In genomic region chr22:44428941-44429615, GRCh38 we compare ENCODE assay signal across 21 cellular contexts.
DNase-seq lines count a peak whose midpoint lies in the region; ATAC-seq and TF ChIP-seq lines count a peak whose summit lies in the region.
"Had no signal": no experiment of that assay in that cellular context is flagged by ENCODE, and none has a peak within 500 bp of the region (broad histone marks: within the 10 kb centered on the region; RNA-seq: fewer than 3 reads in every experiment).

No MANE protein-coding gene starts in this region.

- no peaks in the 10 kb centered on the region for H3K9me2 ChIP-seq in neural cell (ENCODE audit: insufficient read depth, low read length)

- no peak overlapping the region for H2AFZ ChIP-seq in neural cell (ENCODE audit: low read depth, low read length)
- H2AFZ ChIP-seq: PC-9 had no signal

- DNase-seq in H7 = peak; percentile 56
- DNase-seq in effector memory CD8-positive, alpha-beta T cell = no peak
- peak; percentile 54 for DNase-seq in spleen
- DNase-seq in T1000 (lab: John Stamatoyannopoulos, UW) = no peak
- DNase-seq: Calu3; CD8-positive, alpha-beta T cell; Karpas-422; MG63; NCI-H1048; NCI-H1436; NCI-H1930; NCI-H226; NCI-H524 treated with DMSO at 0.1 percent for 48 hours had no signal

- H3K27ac Mint-ChIP-seq in effector memory CD8-positive, alpha-beta T cell = peak overlapping the region; percentile 2 to 77
- H3K27ac Mint-ChIP-seq: CD8-positive, alpha-beta T cell; IgD-negative memory B cell had no signal

- H3F3A ChIP-seq in neural cell (ENCODE audit: insufficient read depth, low read length, poor library complexity, severe bottlenecking) = no peaks in the 10 kb centered on the region

- TF ChIP-seq RAD21 in neural cell (conservative IDR thresholded peaks at IDR 0.05) = no peak

- no peak overlapping the region for H3K4me2 ChIP-seq in neural cell (ENCODE audit: low read length)
- H3K4me2 ChIP-seq: BLaER1, PC-9 had no signal

- H3K9ac ChIP-seq in neural cell (ENCODE audit: low read length) = peak overlapping the region; percentile 45
- H3K9ac ChIP-seq: BLaER1 had no signal

- H3K27ac ChIP-seq in neural cell (ENCODE audit: low read length) = peak overlapping the region; percentile 86
- H3K27ac ChIP-seq in spleen = no peak overlapping the region
- H3K27ac ChIP-seq: BLaER1, PC-9, RWPE1 had no signal

- peaks cover 0 to 2% of the 10 kb centered on the region in 2 donors for H3K4me1 Mint-ChIP-seq in effector memory CD8-positive, alpha-beta T cell (ENCODE audit: low read depth in 2 of 2)
- H3K4me1 Mint-ChIP-seq: IgD-negative memory B cell had no signal

- 67 to 76% (median 68%) methylated on average over 11 of the region's 11 CpGs for WGBS in spleen, 5 donors

- H3K9me3 Mint-ChIP-seq in effector memory CD8-positive, alpha-beta T cell = no peaks in the 10 kb centered on the region
- H3K9me3 Mint-ChIP-seq: CD8-positive, alpha-beta T cell; IgD-negative memory B cell had no signal

- peaks cover 0 to 9% (median 2%) of the 10 kb centered on the region in 6 donors for H3K4me1 ChIP-seq in spleen
- H3K4me1 ChIP-seq: BLaER1 had no signal

- no peaks in the 10 kb centered on the region for H4K20me1 ChIP-seq in neural cell (ENCODE audit: insufficient read depth)
- H4K20me1 ChIP-seq: BLaER1 had no signal

- no peak for TF ChIP-seq POLR2A in spleen (IDR thresholded peaks at IDR 0.05)

- TF ChIP-seq CTCF in neural cell (IDR thresholded peaks at IDR 0.05; ENCODE audit: poor library complexity, severe bottlenecking) (no peak), spleen (IDR thresholded peaks at IDR 0.05 in 8 of 11, conservative IDR thresholded peaks at IDR 0.05 in 3 of 11) (no peak)

- intact Hi-C loops in spleen (cut with DNase I; ENCODE audit: low total_unique reads) = no loop called here

- ATAC-seq in effector memory CD8-positive, alpha-beta T cell (replicated peaks) = no peak
- no peak for ATAC-seq in GM19467 (IDR thresholded peaks at IDR 0.05; ENCODE audit: unreplicated experiment)
- ATAC-seq in GM21367 (IDR thresholded peaks at IDR 0.05; ENCODE audit: unreplicated experiment) = no peak
- ATAC-seq: CD8-positive, alpha-beta T cell; HCT116 had no signal

- H3K4me3 ChIP-seq in H7 (ENCODE audit: insufficient read depth, low read depth, low read length) (no peak overlapping the region), neural cell (ENCODE audit: low read length) (no peak overlapping the region), spleen (no peak overlapping the region)
- H3K4me3 ChIP-seq: BLaER1, MG63, PC-9 had no signal

- no peak overlapping the region for H3K4me3 Mint-ChIP-seq in effector memory CD8-positive, alpha-beta T cell
- H3K4me3 Mint-ChIP-seq: CD8-positive, alpha-beta T cell; IgD-negative memory B cell had no signal

- no peak for TF ChIP-seq EP300 in neural cell (conservative IDR thresholded peaks at IDR 0.05; ENCODE audit: poor library complexity, severe bottlenecking)

- H3K27me3 ChIP-seq in H7 (ENCODE audit: control insufficient read depth, insufficient read depth, low read length) (no peaks in the 10 kb centered on the region), neural cell (ENCODE audit: insufficient read depth, low read depth, low read length) (no peaks in the 10 kb centered on the region), spleen (replicated peaks in 1 of 7) (peaks cover 0 to 42% (median 0%) of the 10 kb centered on the region in 7 donors)
- H3K27me3 ChIP-seq: BLaER1, MG63 had no signal

- no peaks in the 10 kb centered on the region for H3K79me2 ChIP-seq in neural cell (replicated peaks; ENCODE audit: insufficient read depth, low read length)

- H3K36me3 Mint-ChIP-seq in effector memory CD8-positive, alpha-beta T cell (ENCODE audit: insufficient read depth) = no peaks in the 10 kb centered on the region
- H3K36me3 Mint-ChIP-seq: CD8-positive, alpha-beta T cell; IgD-negative memory B cell had no signal

- peaks cover 19 to 50% of the 10 kb centered on the region in 2 donors for H3K27me3 Mint-ChIP-seq in effector memory CD8-positive, alpha-beta T cell

- H3K36me3 ChIP-seq in H7 (replicated peaks; ENCODE audit: control insufficient read depth, insufficient read depth, low read length) (no peaks in the 10 kb centered on the region), neural cell (ENCODE audit: insufficient read depth, low read length) (no peaks in the 10 kb centered on the region), spleen (no peaks in the 10 kb centered on the region)
- H3K36me3 ChIP-seq: BLaER1, MG63 had no signal

- H3K9me3 ChIP-seq in neural cell (ENCODE audit: low read length) = no peaks in the 10 kb centered on the region
- H3K9me3 ChIP-seq in spleen = no peaks in the 10 kb centered on the region
- H3K9me3 ChIP-seq: BLaER1, MG63 had no signal

TF ChIP-seq in neural cell, 6 proteins besides CTCF, POLR2A, EP300 and RAD21:
- no peak for TF ChIP-seq TAF1 (IDR thresholded peaks at IDR 0.05; ENCODE audit: low read depth)

Comparison
In these comparisons a context has a peak if more than half of its experiments do, and no peak if none do; other contexts are left out.
1. DNase-seq: peak in H7 (single experiment) and spleen (single experiment); none in effector memory CD8-positive, alpha-beta T cell (0 of 3) and T1000 (single experiment).